In the genomic region with DNA sequence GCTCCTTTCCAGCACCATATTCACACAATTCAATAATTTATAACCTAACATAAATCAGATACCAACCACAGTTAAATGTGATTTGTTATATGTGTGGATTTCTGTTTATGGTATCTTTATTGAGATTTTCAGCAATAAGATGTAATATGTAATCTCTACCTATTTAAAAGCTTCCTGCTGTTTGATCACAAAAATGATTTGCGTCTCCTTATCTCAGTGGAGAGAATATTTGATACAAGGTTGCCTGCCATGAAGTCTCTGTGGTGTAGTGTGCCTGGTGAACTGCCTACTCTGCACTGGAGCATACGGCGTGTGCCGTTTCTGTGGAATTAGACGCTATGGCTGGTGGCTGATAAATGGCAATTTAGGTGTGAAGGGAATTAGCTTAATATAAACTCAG, we compare ENCODE assay signal across 26 cellular contexts.
"Had no signal": no experiment of that assay in that cellular context is flagged by ENCODE, and none has a peak within 500 bp of the region (broad histone marks: within the 10 kb centered on the region; RNA-seq: fewer than 3 reads in every experiment).

No MANE protein-coding gene starts in this region.

- H3K9ac ChIP-seq: neural progenitor cell, parathyroid adenoma had no signal

- DNase-seq: natural killer cell; occipital lobe; ovary; posterior cingulate gyrus; psoas muscle; right cardiac atrium; right lobe of liver; sigmoid colon; small intestine; stimulated activated CD4-positive, alpha-beta T cell treated with anti-CD3 and anti-CD28 coated beads, Interleukin-15, amount 100 ng/mL, for 24 hours; stimulated activated CD4-positive, alpha-beta T cell treated with anti-CD3 and anti-CD28 coated beads, Interleukin-2, amount 100 ng/mL, for 24 hours; stimulated activated CD4-positive, alpha-beta T cell treated with anti-CD3 and anti-CD28 coated beads, Interleukin-2, amount 100 ng/mL, for 48 hours; stimulated activated CD4-positive, alpha-beta T cell treated with anti-CD3 and anti-CD28 coated beads, Interleukin-4, amount 100 ng/mL, for 24 hours; stimulated activated naive B cell treated with anti-CD40 and anti-IgM and Interleukin-4, amounts not matched to agents 10 μg/mL and 1 μg/mL and 100 μg/mL, for 72 hours; stimulated activated naive CD4-positive, alpha-beta T cell treated with Interleukin-2 at 50 U/mL for 16 hours; stomach; thyroid gland; trophoblast cell; upper lobe of left lung had no signal

- H3K4me3 ChIP-seq: neural progenitor cell, ovary, psoas muscle, right lobe of liver, sigmoid colon, stomach, suprapubic skin, thoracic aorta, thyroid gland, tibial nerve, upper lobe of left lung, vagina had no signal

- H3K9me3 ChIP-seq: ovary, psoas muscle, right lobe of liver, sigmoid colon, stomach, suprapubic skin, thoracic aorta, thyroid gland, tibial nerve, upper lobe of left lung, vagina had no signal

- H3K36me3 ChIP-seq: neural progenitor cell, ovary, right lobe of liver, sigmoid colon, stomach, suprapubic skin, thoracic aorta, thyroid gland, tibial nerve, upper lobe of left lung, vagina had no signal

- H3K79me2 ChIP-seq: parathyroid adenoma had no signal

- H3K27ac ChIP-seq: neural progenitor cell, ovary, parathyroid adenoma, psoas muscle, right lobe of liver, sigmoid colon, stomach, suprapubic skin, thoracic aorta, thyroid gland, tibial nerve, upper lobe of left lung, vagina had no signal

- H3K4me1 ChIP-seq: parathyroid adenoma, psoas muscle, right lobe of liver, sigmoid colon, stomach, suprapubic skin, thyroid gland, tibial nerve, upper lobe of left lung, vagina had no signal

- H3K27me3 ChIP-seq: neural progenitor cell, ovary, right lobe of liver, sigmoid colon, stomach, suprapubic skin, thyroid gland, tibial nerve, upper lobe of left lung, vagina had no signal

- H2AFZ ChIP-seq: neural progenitor cell, parathyroid adenoma had no signal

- H3K4me2 ChIP-seq: neural progenitor cell had no signal

- ATAC-seq: natural killer cell; psoas muscle; right cardiac atrium; right lobe of liver; stimulated activated effector memory CD8-positive, alpha-beta T cell treated with anti-CD3 and anti-CD28 coated beads, Interleukin-12 subunit alpha, Interleukin-12 subunit beta, amount 100 ng/mL, for 72 hours; stimulated activated naive B cell treated with anti-CD40 and anti-IgM and Interleukin-4, amounts not matched to agents 10 μg/mL and 1 μg/mL and 100 μg/mL, for 72 hours had no signal
